In genomic region chr3:48400824-48401433, GRCh38 we compare ENCODE assay signal across 8 cellular contexts. TPM values are rescaled to one million over a fixed set of nuclear protein-coding genes. Genes with fewer than 3 reads are reported as not detected.
DNase-seq lines count a peak whose midpoint lies in the region; ATAC-seq and TF ChIP-seq lines count a peak whose summit lies in the region.

No MANE protein-coding gene starts in this region.

- H3K27ac ChIP-seq in CD4-positive, alpha-beta T cell (ENCODE audit: low read depth, low read length) = no peak overlapping the region
- H3K27ac ChIP-seq in HCT116 (ENCODE audit: low read depth, low read length) = no peak overlapping the region
- no peak overlapping the region for H3K27ac ChIP-seq in ovary

- RAD21 ChIA-PET in HCT116 (lab: Charles Lee; ENCODE audit: low non-redundant PET in 1 of 2, low total read pairs in 2 of 2, uncharacterized antibody in 2 of 2, unreplicated experiment in 2 of 2) = interaction anchor here (0.7 to 4.1 kb wide), 12 partner anchors 32 to 234 kb away, joined by 3 to 59 read pairs (median 5); partner anchors contain the start of gene SLC26A6 (in 1 of the 2)

- no peak overlapping the region; the same call in 1 of the 2 replicates for H3K4me2 ChIP-seq in HCT116 (ENCODE audit: low read length)

- H3K4me1 ChIP-seq in HCT116 (ENCODE audit: control insufficient read depth in 1 of 2, insufficient read depth in 2 of 2, low read length in 2 of 2) = peaks cover 14 to 39% of the 10 kb centered on the region in 2 experiments
- H3K4me1 ChIP-seq in ovary (ENCODE audit: insufficient read depth) = peaks cover 2% of the 10 kb centered on the region

- peak; percentile 45 to 65 (median 52) for DNase-seq in CD4-positive, alpha-beta T cell
- DNase-seq in HCT116 (ENCODE audit: low read depth, low spot score) = peak; percentile 69
- peak; percentile 73 for DNase-seq in OCI-M1 (lab: John Stamatoyannopoulos, UW)
- peak; percentile 19 to 42 for DNase-seq in activated T-helper 1 cell treated with anti-CD3 and anti-CD28 coated beads, Interleukin-2, amount 50 U/mL, for 16 hours (ENCODE audit: low read depth in 1 of 2, low spot score in 1 of 2)
- peak; percentile 26 for DNase-seq in foreskin melanocyte
- peak; percentile 51 to 67 (median 56) for DNase-seq in ovary
- DNase-seq in type B pancreatic cell (ENCODE audit: extremely low spot score, unreplicated experiment) = peak; percentile 56

- no peaks in the 10 kb centered on the region for H3K36me3 Mint-ChIP-seq in CD4-positive, alpha-beta T cell (ENCODE audit: low read depth)
- H3K36me3 Mint-ChIP-seq in type B pancreatic cell = no peaks in the 10 kb centered on the region

- 58 to 62% (median 58%) methylated on average over 6 of the region's 6 CpGs for WGBS in ovary, 3 donors

- no peak for TF ChIP-seq POLR2A in HCT116 (IDR thresholded peaks at IDR 0.05; ENCODE audit: borderline replicate concordance, extremely low read depth, insufficient read depth, insufficient read length)
- TF ChIP-seq POLR2A in ovary (IDR thresholded peaks at IDR 0.05) = no peak

- no peaks in the 10 kb centered on the region for H3K9me3 ChIP-seq in CD4-positive, alpha-beta T cell (ENCODE audit: control insufficient read depth, low read length)
- H3K9me3 ChIP-seq in HCT116 (ENCODE audit: control insufficient read depth in 1 of 2, insufficient read depth in 1 of 2, low read depth in 1 of 2, low read length in 2 of 2) (no peaks in the 10 kb centered on the region), ovary (no peaks in the 10 kb centered on the region)

- no peaks in the 10 kb centered on the region for H3K9me2 ChIP-seq in HCT116 (ENCODE audit: insufficient read depth)

- peak; percentile 93 for TF ChIP-seq CTCF in CD4-positive, alpha-beta T cell (IDR thresholded peaks at IDR 0.05)
- TF ChIP-seq CTCF in HCT116 (IDR thresholded peaks at IDR 0.05 in 2 of 3, conservative IDR thresholded peaks at IDR 0.05 in 1 of 3; ENCODE audit: borderline replicate concordance in 1 of 3, insufficient read depth in 1 of 3, low read depth in 2 of 3, low read length in 2 of 3) (peak; percentile 69 to 97 (median 83)), ovary (IDR thresholded peaks at IDR 0.05) (peak; percentile 66 to 89 (median 81)), type B pancreatic cell (conservative IDR thresholded peaks at IDR 0.05) (peak; percentile 90)

- CTCF ChIA-PET in CD4-positive, alpha-beta T cell (lab: Charles Lee) = interaction anchor here (0.6 to 5.1 kb wide), 20 partner anchors 15 to 621 kb away, joined by 3 to 118 read pairs (median 4); partner anchors contain the start of genes ATRIP, CCDC51, NDUFAF3 and PFKFB4
- CTCF ChIA-PET in HCT116 (lab: Charles Lee) = interaction anchor here (0.6 to 8.0 kb wide), 27 partner anchors 9 to 621 kb away, joined by 3 to 386 read pairs (median 5); partner anchors contain the start of genes ATRIP, CCDC51, NCKIPSD and NDUFAF3

- no peaks in the 10 kb centered on the region for H3K79me2 ChIP-seq in HCT116 (ENCODE audit: insufficient read depth, low read length)

- no peak overlapping the region for H3K27ac Mint-ChIP-seq in CD4-positive, alpha-beta T cell
- H3K27ac Mint-ChIP-seq in type B pancreatic cell = peak overlapping the region; percentile 84

- intact Hi-C loops in CD4-positive, alpha-beta T cell (cut with DNase I, micrococcal nuclease) = loop anchor here (1.0 to 2.0 kb wide), 9 partner anchors 35 to 285 kb away; partner anchors contain the start of gene UQCRC1 (in 2 of the 2)
- intact Hi-C loops in HCT116 (cut with micrococcal nuclease) = loop anchor here (1.0 to 2.0 kb wide), 3 partner anchors 35 to 148 kb away; no protein-coding TSS in a partner anchor
- intact Hi-C loops in ovary (cut with DNase I) = loop anchor here in 3 of 4 donors (2.0 to 5.0 kb wide), 4 partner anchors 34 to 151 kb away; no protein-coding TSS in a partner anchor

- no peaks in the 10 kb centered on the region for H4K20me1 ChIP-seq in HCT116 (ENCODE audit: insufficient read depth)

- H3K27me3 Mint-ChIP-seq in CD4-positive, alpha-beta T cell = peaks cover 1% of the 10 kb centered on the region
- peaks cover under 1% of the 10 kb centered on the region for H3K27me3 Mint-ChIP-seq in type B pancreatic cell

- H3K36me3 ChIP-seq in HCT116 (ENCODE audit: control insufficient read depth in 1 of 2, insufficient read depth in 2 of 2, low read length in 2 of 2) (peaks cover 0 to under 1% of the 10 kb centered on the region in 2 experiments; a peak in 1 of 4 replicates), ovary (no peaks in the 10 kb centered on the region)

- POLR2A ChIA-PET in CD4-positive, alpha-beta T cell (lab: Charles Lee) = interaction anchor here (0.6 to 3.1 kb wide), 8 partner anchors 35 to 158 kb away, joined by 3 to 37 read pairs (median 5); partner anchors contain the start of genes CCDC51, PFKFB4 and TMA7
- POLR2A ChIA-PET in HCT116 (lab: Charles Lee) = interaction anchor here (0.9 to 1.7 kb wide), 3 partner anchors 32 to 39 kb away, joined by 4 to 22 read pairs (median 7); partner anchors contain the start of genes CCDC51 and TMA7

- no peak overlapping the region for H3K9ac ChIP-seq in HCT116 (ENCODE audit: low read length)

- no TSS peak for BruUV-seq in HCT116 (replicated peaks; lab: Mats Ljungman, UMichigan)

- no peaks in the 10 kb centered on the region for H3K27me3 ChIP-seq in CD4-positive, alpha-beta T cell (ENCODE audit: control insufficient read depth, insufficient read depth, low read length)
- no peaks in the 10 kb centered on the region for H3K27me3 ChIP-seq in HCT116 (ENCODE audit: insufficient read depth, low read length)
- H3K27me3 ChIP-seq in ovary = no peaks in the 10 kb centered on the region

- peak; percentile 82 for ATAC-seq in CD4-positive, alpha-beta T cell (ENCODE audit: poor library complexity)
- ATAC-seq in HCT116 (peak; percentile 80), GM19455 (IDR thresholded peaks at IDR 0.05; ENCODE audit: unreplicated experiment) (no peak)

- peak; percentile 97 for TF ChIP-seq RAD21 in HCT116 (IDR thresholded peaks at IDR 0.05; ENCODE audit: low read depth)

- no peak overlapping the region for H3K4me3 Mint-ChIP-seq in CD4-positive, alpha-beta T cell
- no peak overlapping the region for H3K4me3 Mint-ChIP-seq in type B pancreatic cell

- no peak overlapping the region for H2AFZ ChIP-seq in HCT116 (ENCODE audit: low read depth, low read length, poor library complexity, severe bottlenecking)

- H3K4me3 ChIP-seq in HCT116 (replicated peaks in 1 of 2; ENCODE audit: low read depth in 1 of 2, low read length in 2 of 2) = no peak overlapping the region
- H3K4me3 ChIP-seq in ovary = no peak overlapping the region

- H3K4me1 Mint-ChIP-seq in CD4-positive, alpha-beta T cell (ENCODE audit: low read depth) = no peaks in the 10 kb centered on the region
- peaks cover 5% of the 10 kb centered on the region for H3K4me1 Mint-ChIP-seq in type B pancreatic cell (ENCODE audit: unreplicated experiment)

- no peaks in the 10 kb centered on the region for H3K9me3 Mint-ChIP-seq in CD4-positive, alpha-beta T cell
- H3K9me3 Mint-ChIP-seq in type B pancreatic cell = no peaks in the 10 kb centered on the region

- TF ChIP-seq EP300 in ovary (IDR thresholded peaks at IDR 0.05) = no peak

TF ChIP-seq in HCT116, 20 proteins besides CTCF, POLR2A, EP300 and RAD21:
- TF ChIP-seq MAX (IDR thresholded peaks at IDR 0.05) = 0 out of 2 replicates have a peak, but pooled peaks have one; percentile 30
- TF ChIP-seq YY1 (IDR thresholded peaks at IDR 0.05; ENCODE audit: extremely low read depth, insufficient replicate concordance, low read depth, low read length) = peak; percentile 7
- TF ChIP-seq CBX3 (IDR thresholded peaks at IDR 0.05; ENCODE audit: low read depth) = 0 out of 2 replicates have a peak, but pooled peaks have one; percentile 63
- no peak for TF ChIP-seq ZFX (IDR thresholded peaks at IDR 0.05)

RNA-seq across cellular contexts. Expression of gene FBXW12, which starts 28.9 kb away (rescaled TPM):
- not detected for total RNA-seq in CD4-positive, alpha-beta T cell
- total RNA-seq in HCT116 (2021; ENCODE audit: unreplicated experiment) = not detected
- 0.07 TPM in 1 of 2 replicates, not detected in the other for polyA plus RNA-seq in HCT116 (2012)
- total RNA-seq in ovary = under 1 TPM in 4 of 7 donors, not detected in 3; 0.22 to 0.46 (median 0.28) TPM
- polyA plus RNA-seq in ovary = under 1 TPM in 1 of 2 donors, not detected in 1; 0.33 TPM
- total RNA-seq in type B pancreatic cell (ENCODE audit: low replicate concordance) = not detected in 2 replicates

RNA-seq across cellular contexts. Expression of gene PLXNB1, which starts 29.0 kb away (rescaled TPM):
- 1 to 10 TPM; 1.1 to 2.0 TPM for total RNA-seq in CD4-positive, alpha-beta T cell
- total RNA-seq in HCT116 (2021; ENCODE audit: unreplicated experiment) (35.6 TPM), ovary (100 to 1,000 TPM in 2 of 7 donors, 10 to 100 TPM in 5; 70.8 to 166 (median 83.7) TPM), type B pancreatic cell (ENCODE audit: low replicate concordance) (212 and 367 TPM in 2 replicates)
- polyA plus RNA-seq in HCT116 (2012) = 29.6 and 32.1 TPM in 2 replicates
- polyA plus RNA-seq in ovary = 10 to 100 TPM; 11.2 to 90.2 TPM

RNA-seq across cellular contexts. Expression of gene CCDC51, which starts 39.0 kb away (rescaled TPM):
- total RNA-seq in CD4-positive, alpha-beta T cell = 1 to 10 TPM; 5.5 to 5.8 TPM
- total RNA-seq in HCT116 (2021; ENCODE audit: unreplicated experiment) (29.3 TPM), ovary (1 to 10 TPM; 6.3 to 8.5 (median 7.5) TPM), type B pancreatic cell (ENCODE audit: low replicate concordance) (15.0 and 25.7 TPM in 2 replicates)
- polyA plus RNA-seq in HCT116 (2012) = 21.0 and 26.8 TPM in 2 replicates
- 1 to 10 TPM; 9.1 to 9.9 TPM for polyA plus RNA-seq in ovary

RNA-seq across cellular contexts. Expression of gene TMA7, which starts 39.1 kb away (rescaled TPM):
- total RNA-seq in CD4-positive, alpha-beta T cell = 100 to 1,000 TPM; 289 to 297 TPM
- total RNA-seq in HCT116 (2021; ENCODE audit: unreplicated experiment) (334 TPM), ovary (100 to 1,000 TPM; 138 to 318 (median 199) TPM), type B pancreatic cell (ENCODE audit: low replicate concordance) (268 and 281 TPM in 2 replicates)
- 294 and 408 TPM in 2 replicates for polyA plus RNA-seq in HCT116 (2012)
- 100 to 1,000 TPM; 350 to 380 TPM for polyA plus RNA-seq in ovary

RNA-seq across cellular contexts. Expression of gene ATRIP, which starts 45.6 kb away (rescaled TPM):
- total RNA-seq in CD4-positive, alpha-beta T cell = 10 to 100 TPM in 1 of 2 experiments, 1 to 10 TPM in 1; 8.8 to 10.3 TPM
- total RNA-seq in HCT116 (2021; ENCODE audit: unreplicated experiment) (15.6 TPM), ovary (1 to 10 TPM; 3.9 to 7.9 (median 6.4) TPM), type B pancreatic cell (ENCODE audit: low replicate concordance) (9.3 and 16.0 TPM in 2 replicates)
- 10.0 and 10.3 TPM in 2 replicates for polyA plus RNA-seq in HCT116 (2012)
- polyA plus RNA-seq in ovary = 10 to 100 TPM in 1 of 2 donors, 1 to 10 TPM in 1; 6.4 to 11.4 TPM

Comparison
In these comparisons a context has a peak if more than half of its experiments do, and no peak if none do; other contexts are left out.
1. RNA of gene PLXNB1, which starts 29.0 kb away (total RNA-seq): 212 to 367 TPM in type B pancreatic cell, 70.8 to 166 TPM in ovary and 35.6 TPM in HCT116 (single experiment); 1.1 to 2.0 TPM in CD4-positive, alpha-beta T cell; every median in the first group is over 10 times any median in the second.
2. Peak in every context shown above with its lines, with median percentiles within 50 percentile points of each other: DNase-seq and CTCF ChIP-seq.